ENCODE assay signal across 8 cellular contexts in genomic region chr1:223844962-223845809, GRCh38. TPM values are rescaled to one million over a fixed set of nuclear protein-coding genes. Genes with fewer than 3 reads are reported as not detected.
DNase-seq lines count a peak whose midpoint lies in the region; ATAC-seq lines count a peak whose summit lies in the region.

No MANE protein-coding gene starts in this region.

- H3K4me1 Mint-ChIP-seq in naive thymus-derived CD4-positive, alpha-beta T cell, result peaks cover 23 to 60% (median 45%) of the 10 kb centered on the region in 7 donors

- H3K36me3 Mint-ChIP-seq in naive thymus-derived CD4-positive, alpha-beta T cell, result peaks cover 0 to 8% (median 4%) of the 10 kb centered on the region in 5 donors

- no peaks in the 10 kb centered on the region for H3K27me3 ChIP-seq in esophagus (ENCODE audit: control insufficient read depth in 1 of 2, insufficient read depth in 2 of 2, low read length in 2 of 2)
- no peaks in the 10 kb centered on the region for H3K27me3 ChIP-seq in naive thymus-derived CD4-positive, alpha-beta T cell (ENCODE audit: control insufficient read depth in 2 of 2, insufficient read depth in 2 of 2, low read length in 2 of 2)

- 1% methylated on average over 65 to 71 of the region's 71 CpGs for WGBS in esophagus, 2 donors

- CTCF ChIA-PET in naive thymus-derived CD4-positive, alpha-beta T cell (lab: Charles Lee), result interaction anchor here (0.6 to 3.6 kb wide), 3 partner anchors 12 to 328 kb away, joined by 4 to 20 read pairs (median 5); no protein-coding TSS in a partner anchor

- H3K4me3 Mint-ChIP-seq in naive thymus-derived CD4-positive, alpha-beta T cell, result peak overlapping the region; percentile 87 to 99 (median 96)

- DNase-seq in activated CD4-positive, CD25-positive, alpha-beta regulatory T cell (lab: John Stamatoyannopoulos, UW), result peak; percentile 28 to 54 (median 46)
- DNase-seq in activated CD4-positive, CD25-positive, alpha-beta regulatory T cell treated with anti-CD3 and anti-CD28 coated beads, Interleukin-2, amount 50 U/mL, for 72 hours, result no peak
- DNase-seq in NCI-H82 (lab: John Stamatoyannopoulos, UW) (peak; percentile 89), activated T-cell treated with anti-CD3 and anti-CD28 coated beads for 48 hours (ENCODE audit: low read depth) (peak; percentile 44)
- peak; percentile 52 to 75 (median 65) for DNase-seq in naive thymus-derived CD4-positive, alpha-beta T cell
- DNase-seq in stimulated activated naive CD8-positive, alpha-beta T cell treated with anti-CD3 and anti-CD28 coated beads, Interleukin-15, Interleukin-2, amounts not matched to agents 100 U/mL and 50 U/mL, for 24 hours, result peak; percentile 60

- intact Hi-C loops in naive thymus-derived CD4-positive, alpha-beta T cell (cut with micrococcal nuclease), result loop anchor here (1.0 to 10.0 kb wide), 16 partner anchors 10 to 1580 kb away; partner anchors contain the start of genes DEGS1 (in 2 of the 2), FBXO28 (in 2 of the 2), WDR26 (in 2 of the 2) and CAPN2 (in 1 of the 2)

- H3K9me3 ChIP-seq in esophagus (ENCODE audit: control insufficient read depth in 2 of 2, insufficient read depth in 1 of 2, low read depth in 1 of 2, low read length in 1 of 2), result no peaks in the 10 kb centered on the region
- H3K9me3 ChIP-seq in naive thymus-derived CD4-positive, alpha-beta T cell (ENCODE audit: control insufficient read depth in 2 of 3, low read length in 3 of 3), result no peaks in the 10 kb centered on the region

- POLR2A ChIA-PET in naive thymus-derived CD4-positive, alpha-beta T cell (lab: Charles Lee), result interaction anchor here (0.7 to 4.5 kb wide), 9 partner anchors 10 to 1132 kb away, joined by 3 to 51 read pairs (median 7); partner anchors contain the start of genes AIDA and BROX

- no peaks in the 10 kb centered on the region for H3K4me1 ChIP-seq in esophagus (ENCODE audit: control insufficient read depth in 2 of 2, insufficient read depth in 2 of 2, low read length in 1 of 2)
- H3K4me1 ChIP-seq in naive thymus-derived CD4-positive, alpha-beta T cell (ENCODE audit: control insufficient read depth in 2 of 2, insufficient read depth in 2 of 2, low read length in 2 of 2), result peaks cover 14 to 27% of the 10 kb centered on the region in 2 donors

- H3K27ac Mint-ChIP-seq in naive thymus-derived CD4-positive, alpha-beta T cell, result peak overlapping the region; percentile 94 to 99 (median 98)

- peak; percentile 22 for ATAC-seq in HG03064 (IDR thresholded peaks at IDR 0.05; ENCODE audit: low read depth, unreplicated experiment)
- peak; percentile 57 for ATAC-seq in naive thymus-derived CD4-positive, alpha-beta T cell
- ATAC-seq in stimulated activated naive CD8-positive, alpha-beta T cell treated with anti-CD3 and anti-CD28 coated beads, Interleukin-15, Interleukin-2, amounts not matched to agents 100 U/mL and 50 U/mL, for 24 hours, result peak; percentile 22

- H3K27me3 Mint-ChIP-seq in naive thymus-derived CD4-positive, alpha-beta T cell, result peaks cover 0 to 4% (median 0%) of the 10 kb centered on the region in 5 donors

- peak overlapping the region; percentile 99 for H3K27ac ChIP-seq in esophagus (ENCODE audit: low read depth in 2 of 2, low read length in 1 of 2)
- peak overlapping the region; percentile 99 for H3K27ac ChIP-seq in naive thymus-derived CD4-positive, alpha-beta T cell (ENCODE audit: low read depth, low read length)

- H3K36me3 ChIP-seq in esophagus (ENCODE audit: control insufficient read depth in 2 of 2, insufficient read depth in 2 of 2, low read length in 1 of 2), result no peaks in the 10 kb centered on the region
- H3K36me3 ChIP-seq in naive thymus-derived CD4-positive, alpha-beta T cell (ENCODE audit: control insufficient read depth in 2 of 3, insufficient read depth in 3 of 3, low read length in 3 of 3), result peaks cover 0 to 4% (median 0%) of the 10 kb centered on the region in 3 experiments

- H3K4me3 ChIP-seq in esophagus (ENCODE audit: low read depth in 1 of 2, low read length in 2 of 2), result peak overlapping the region; percentile 84 to 92
- H3K4me3 ChIP-seq in naive thymus-derived CD4-positive, alpha-beta T cell (ENCODE audit: low read length), result peak overlapping the region; percentile 63

- H3K9me3 Mint-ChIP-seq in naive thymus-derived CD4-positive, alpha-beta T cell, result peaks cover 0 to 11% (median 0%) of the 10 kb centered on the region in 11 donors

RNA-seq across cellular contexts. Expression of gene TP53BP2, which starts 0.6 kb away (rescaled TPM):
- 10 to 100 TPM; 12.6 to 18.7 TPM for polyA plus RNA-seq in esophagus
- total RNA-seq in naive thymus-derived CD4-positive, alpha-beta T cell, result 100 to 1,000 TPM in 1 of 5 experiments, 10 to 100 TPM in 4; 30.3 to 120 (median 45.4) TPM
- polyA plus RNA-seq in naive thymus-derived CD4-positive, alpha-beta T cell, result 10 to 100 TPM in 1 of 2 donors, 1 to 10 TPM in 1; 8.4 to 20.5 TPM
